13 cellular contexts compared by ENCODE assay signal in genomic region chr7:2810682-2811471, GRCh38. TPM values are rescaled to one million over a fixed set of nuclear protein-coding genes. Genes with fewer than 3 reads are reported as not detected.
A peak's percentile ranks its signal among the peaks of the same experiment; 100 is the strongest.
DNase-seq lines count a peak whose midpoint lies in the region; ATAC-seq and TF ChIP-seq lines count a peak whose summit lies in the region.
"Had no signal": no experiment of that assay in that cellular context is flagged by ENCODE, and none has a peak within 500 bp of the region (broad histone marks: within the 10 kb centered on the region; RNA-seq: fewer than 3 reads in every experiment).

No MANE protein-coding gene starts in this region.

- H3K27me3 Mint-ChIP-seq in neural crest cell (ENCODE audit: low read depth), result no peaks in the 10 kb centered on the region
- H3K27me3 Mint-ChIP-seq: activated naive CD4-positive, alpha-beta T cell treated with anti-CD3 and anti-CD28 coated beads, Interleukin-2, amount 50 U/mL, for 24 hours had no signal

- peak overlapping the region; percentile 31 for H3K27ac Mint-ChIP-seq in neural crest cell (ENCODE audit: unreplicated experiment)
- H3K27ac Mint-ChIP-seq: activated naive CD4-positive, alpha-beta T cell treated with anti-CD3 and anti-CD28 coated beads, Interleukin-2, amount 50 U/mL, for 24 hours had no signal

- no peaks in the 10 kb centered on the region for H3K9me3 Mint-ChIP-seq in neural crest cell
- H3K9me3 Mint-ChIP-seq: activated naive CD4-positive, alpha-beta T cell treated with anti-CD3 and anti-CD28 coated beads, Interleukin-2, amount 50 U/mL, for 24 hours had no signal

- H3K4me3 Mint-ChIP-seq in neural crest cell, result no peak overlapping the region
- H3K4me3 Mint-ChIP-seq: activated naive CD4-positive, alpha-beta T cell treated with anti-CD3 and anti-CD28 coated beads, Interleukin-2, amount 50 U/mL, for 24 hours had no signal

- ATAC-seq in Right ventricle myocardium inferior, result peak; percentile 32
- no peak for ATAC-seq in GM18873 (IDR thresholded peaks at IDR 0.05; ENCODE audit: low FRiP score, unreplicated experiment)

- peaks cover 48% of the 10 kb centered on the region for H3K4me1 Mint-ChIP-seq in neural crest cell

- H3K36me3 Mint-ChIP-seq in neural crest cell (ENCODE audit: low read depth), result peaks cover 20% of the 10 kb centered on the region

- DNase-seq in activated effector memory CD4-positive, alpha-beta T cell treated with anti-CD3 and anti-CD28 coated beads, Interleukin-2, amount 50 U/mL, for 16 hours, result peak; percentile 44
- DNase-seq in activated effector memory CD4-positive, alpha-beta T cell treated with Interleukin-2 at 50 U/mL for 16 hours, result no peak
- DNase-seq in Right ventricle myocardium inferior (ENCODE audit: missing footprints), result peak; percentile 59
- no peak for DNase-seq in neural crest cell (ENCODE audit: low read depth, low spot score)
- no peak for DNase-seq in MV-4-11 (lab: John Stamatoyannopoulos, UW)
- DNase-seq in GF-D8 (lab: John Stamatoyannopoulos, UW), result no peak
- no peak for DNase-seq in NCI-H128 (lab: John Stamatoyannopoulos, UW; ENCODE audit: unreplicated experiment)
- DNase-seq: activated CD4-positive, alpha-beta T cell treated with anti-CD3 and anti-CD28 coated beads, Interleukin-2, amount 50 U/mL, for 4 hours; cerebellar nuclear complex; DMS 273 treated with DMSO at 0.1 percent for 48 hours; NCI-H446 had no signal

- intact Hi-C loops in Right ventricle myocardium inferior (cut with DNase I), result no loop called here

- no peak for TF ChIP-seq CTCF in neural crest cell (conservative IDR thresholded peaks at IDR 0.05)

RNA-seq across cellular contexts. Expression of gene GNA12, which starts 33.2 kb away (rescaled TPM):
- total RNA-seq in Right ventricle myocardium inferior (40.8 TPM), neural crest cell (62.5 and 63.5 TPM in 2 replicates)

Comparison
In these comparisons a context has a peak if more than half of its experiments do, and no peak if none do; other contexts are left out.
1. DNase-seq: peak in activated effector memory CD4-positive, alpha-beta T cell treated with anti-CD3 and anti-CD28 coated beads, Interleukin-2, amount 50 U/mL, for 16 hours (single experiment) and Right ventricle myocardium inferior (single experiment); none in activated effector memory CD4-positive, alpha-beta T cell treated with Interleukin-2 at 50 U/mL for 16 hours (single experiment), neural crest cell (single experiment), MV-4-11 (single experiment), GF-D8 (single experiment) and NCI-H128 (single experiment).